Comparison of ENCODE assay signal across 8 cellular contexts in genomic region chr1:145961425-145962156, GRCh38. TPM values are rescaled to one million over a fixed set of nuclear protein-coding genes. Genes with fewer than 3 reads are reported as not detected.
A peak's percentile ranks its signal among the peaks of the same experiment; 100 is the strongest.
DNase-seq lines count a peak whose midpoint lies in the region; ATAC-seq and TF ChIP-seq lines count a peak whose summit lies in the region.

No MANE protein-coding gene starts in this region.

- no peak overlapping the region for H4K8ac ChIP-seq in H9 (replicated peaks; ENCODE audit: insufficient read length, low read depth, low read length)

- H4K20me1 ChIP-seq in H9 (ENCODE audit: control insufficient read depth, insufficient read depth, insufficient read length), result no peaks in the 10 kb centered on the region

- peak overlapping the region; percentile 84 for H3K4me3 ChIP-seq in ACC112 (ENCODE audit: low read depth, low read length)
- peak overlapping the region; percentile 86 to 92 for H3K4me3 ChIP-seq in stomach smooth muscle (ENCODE audit: low read length in 2 of 2)

- H3K36me3 Mint-ChIP-seq in H9 (ENCODE audit: insufficient read depth in 1 of 3, low read depth in 3 of 3) (no peaks in the 10 kb centered on the region; a peak in 1 of 7 replicates), activated B cell treated with CpG ODN at 0.5 μM for 24 hours (ENCODE audit: low read depth) (peaks cover 10% of the 10 kb centered on the region), mesothelial cell of epicardium (no peaks in the 10 kb centered on the region)
- H3K36me3 Mint-ChIP-seq in dendritic cell treated with granulocyte-macrophage colony-stimulating factor and Interleukin-4, amounts not matched to agents 40 ng/mL and 50 ng/mL, for 4 days (ENCODE audit: low read depth), result peaks cover 15% of the 10 kb centered on the region

- H2BK20ac ChIP-seq in H9 (ENCODE audit: low read depth, low read length, poor library complexity, severe bottlenecking), result no peak overlapping the region

- no peak for TF ChIP-seq CTCF in H9 (conservative IDR thresholded peaks at IDR 0.05)
- TF ChIP-seq CTCF in activated B cell treated with CpG ODN at 0.5 μM for 24 hours (IDR thresholded peaks at IDR 0.05), result no peak
- no peak for TF ChIP-seq CTCF in mesothelial cell of epicardium (IDR thresholded peaks at IDR 0.05; ENCODE audit: unreplicated experiment)

- WGBS in H9 (ENCODE audit: extremely low coverage, insufficient read length, low lambda C conversion rate), result no CpG with 5 or more reads among the region's 57 CpGs

- H3K14ac ChIP-seq in H9 (ENCODE audit: insufficient read depth, low read length), result no peak overlapping the region

- H3K4ac ChIP-seq in H9 (ENCODE audit: low read depth, low read length), result no peak overlapping the region

- H2BK5ac ChIP-seq in H9 (ENCODE audit: insufficient read length, low read length), result no peak overlapping the region

- H3K4me3 Mint-ChIP-seq in H9 (peak overlapping the region; percentile 87 to 95), activated B cell treated with CpG ODN at 0.5 μM for 24 hours (peak overlapping the region; percentile 90), mesothelial cell of epicardium (peak overlapping the region; percentile 86)
- peak overlapping the region; percentile 78 for H3K4me3 Mint-ChIP-seq in dendritic cell treated with granulocyte-macrophage colony-stimulating factor and Interleukin-4, amounts not matched to agents 40 ng/mL and 50 ng/mL, for 4 days

- H2BK15ac ChIP-seq in H9 (ENCODE audit: low read depth, low read length), result no peak overlapping the region

- no peak overlapping the region for H2BK120ac ChIP-seq in H9 (ENCODE audit: low read depth, low read length, poor library complexity, severe bottlenecking)

- no peak overlapping the region for H2AK5ac ChIP-seq in H9 (ENCODE audit: insufficient read length, low read length)

- H3K27ac Mint-ChIP-seq in H9 (no peak overlapping the region), activated B cell treated with CpG ODN at 0.5 μM for 24 hours (peak overlapping the region; percentile 64), mesothelial cell of epicardium (no peak overlapping the region)
- H3K27ac Mint-ChIP-seq in dendritic cell treated with granulocyte-macrophage colony-stimulating factor and Interleukin-4, amounts not matched to agents 40 ng/mL and 50 ng/mL, for 4 days, result peak overlapping the region; percentile 60

- no peak overlapping the region for H4K5ac ChIP-seq in H9 (ENCODE audit: insufficient read length, low read depth, low read length)

- H3K27me3 ChIP-seq in ACC112 (ENCODE audit: insufficient read depth, low read length) (no peaks in the 10 kb centered on the region), H9 (ENCODE audit: insufficient read depth, low read length) (peaks cover 42% of the 10 kb centered on the region), stomach smooth muscle (ENCODE audit: control insufficient read depth in 1 of 2, insufficient read depth in 2 of 2, low read length in 2 of 2) (no peaks in the 10 kb centered on the region)

- H3K27ac ChIP-seq in ACC112 (ENCODE audit: low read depth, low read length), result no peak overlapping the region
- no peak overlapping the region for H3K27ac ChIP-seq in H9 (ENCODE audit: insufficient read length, low read depth, low read length)
- H3K27ac ChIP-seq in stomach smooth muscle (ENCODE audit: low read length), result peak overlapping the region; percentile 92

- H3K27me3 Mint-ChIP-seq in H9 (ENCODE audit: low read depth) (peaks cover 71% of the 10 kb centered on the region), activated B cell treated with CpG ODN at 0.5 μM for 24 hours (no peaks in the 10 kb centered on the region), mesothelial cell of epicardium (ENCODE audit: low read depth) (peaks cover 52% of the 10 kb centered on the region)
- peaks cover 29% of the 10 kb centered on the region for H3K27me3 Mint-ChIP-seq in dendritic cell treated with granulocyte-macrophage colony-stimulating factor and Interleukin-4, amounts not matched to agents 40 ng/mL and 50 ng/mL, for 4 days

- peaks cover 31% of the 10 kb centered on the region for H3K23me2 ChIP-seq in H9 (ENCODE audit: insufficient read length, low read depth, low read length, poor library complexity, severe bottlenecking)

- no peak for ATAC-seq in activated B cell treated with CpG ODN at 0.5 μM for 24 hours (ENCODE audit: low read depth)
- ATAC-seq in HG02678 (IDR thresholded peaks at IDR 0.05; ENCODE audit: unreplicated experiment), result no peak

- H3K9ac ChIP-seq in H9 (ENCODE audit: extremely low read depth, insufficient read length, low read length) (no peak overlapping the region), stomach smooth muscle (ENCODE audit: low read length in 2 of 2) (peak overlapping the region; percentile 80 to 89)

- intact Hi-C loops in activated B cell treated with CpG ODN at 0.5 μM for 24 hours (cut with micrococcal nuclease), result loop anchor here (5.0 kb wide), 1 partner anchor 36 kb away; the partner anchor contains the start of gene TXNIP
- intact Hi-C loops in dendritic cell treated with granulocyte-macrophage colony-stimulating factor and Interleukin-4, amounts not matched to agents 40 ng/mL and 50 ng/mL, for 4 days (cut with micrococcal nuclease), result no loop called here

- peaks cover 7% of the 10 kb centered on the region for H3K79me2 ChIP-seq in ACC112 (ENCODE audit: control insufficient read depth, insufficient read depth, low read length, unreplicated experiment)
- H3K79me2 ChIP-seq in H9 (ENCODE audit: insufficient read depth, low read length), result no peaks in the 10 kb centered on the region

- H2AFZ ChIP-seq in ACC112 (ENCODE audit: low read length, unreplicated experiment) (peak overlapping the region; percentile 73), H9 (ENCODE audit: low read length) (no peak overlapping the region)

- H3K9me3 Mint-ChIP-seq in H9 (no peaks in the 10 kb centered on the region), activated B cell treated with CpG ODN at 0.5 μM for 24 hours (no peaks in the 10 kb centered on the region), mesothelial cell of epicardium (no peaks in the 10 kb centered on the region)
- H3K9me3 Mint-ChIP-seq in dendritic cell treated with granulocyte-macrophage colony-stimulating factor and Interleukin-4, amounts not matched to agents 40 ng/mL and 50 ng/mL, for 4 days, result no peaks in the 10 kb centered on the region

- no peak overlapping the region for H3T11ph ChIP-seq in H9 (ENCODE audit: low read length)

- H3K36me3 ChIP-seq in ACC112 (ENCODE audit: insufficient read depth, low read length), result no peaks in the 10 kb centered on the region
- no peaks in the 10 kb centered on the region for H3K36me3 ChIP-seq in stomach smooth muscle (ENCODE audit: control insufficient read depth in 2 of 2, insufficient read depth in 2 of 2, low read length in 2 of 2)

- CTCF ChIA-PET in activated B cell treated with CpG ODN at 0.5 μM for 24 hours (lab: Charles Lee), result interaction anchor here (2.0 kb wide), 1 partner anchor 35 kb away, joined by 5 read pairs; the partner anchor contains the start of gene RBM8A

- peaks cover 40 to 50% of the 10 kb centered on the region in 2 experiments for H3K4me1 Mint-ChIP-seq in H9
- peaks cover 69% of the 10 kb centered on the region for H3K4me1 Mint-ChIP-seq in activated B cell treated with CpG ODN at 0.5 μM for 24 hours
- H3K4me1 Mint-ChIP-seq in dendritic cell treated with granulocyte-macrophage colony-stimulating factor and Interleukin-4, amounts not matched to agents 40 ng/mL and 50 ng/mL, for 4 days (ENCODE audit: low read depth), result peaks cover 81% of the 10 kb centered on the region
- peaks cover 52% of the 10 kb centered on the region for H3K4me1 Mint-ChIP-seq in mesothelial cell of epicardium

- H3K79me1 ChIP-seq in H9 (ENCODE audit: insufficient read depth, low read depth, low read length, poor library complexity, severe bottlenecking), result no peaks in the 10 kb centered on the region

- no peak overlapping the region for H4K91ac ChIP-seq in H9 (ENCODE audit: insufficient read length, low read depth, low read length)

- H3K4me1 ChIP-seq in ACC112 (ENCODE audit: control insufficient read depth, insufficient read depth, low read length, unreplicated experiment) (peaks cover 30% of the 10 kb centered on the region), H9 (ENCODE audit: insufficient read depth, low read length) (peaks cover 2% of the 10 kb centered on the region; the same call in 1 of the 2 replicates), stomach smooth muscle (ENCODE audit: control insufficient read depth, insufficient read depth, low read length) (peaks cover 47% of the 10 kb centered on the region)

- H3K9me3 ChIP-seq in H9 (ENCODE audit: control insufficient read depth, low read depth, low read length) (no peaks in the 10 kb centered on the region), stomach smooth muscle (ENCODE audit: control insufficient read depth in 2 of 2, low read length in 2 of 2) (no peaks in the 10 kb centered on the region)

- peak overlapping the region; percentile 75 for H3K4me2 ChIP-seq in H9 (ENCODE audit: insufficient read depth, insufficient read length, low read length)

- DNase-seq in H9, result no peak
- DNase-seq in activated B cell treated with CpG ODN at 0.5 μM for 24 hours, result peak; percentile 29
- DNase-seq in mesothelial cell of epicardium (ENCODE audit: low spot score in 2 of 2, unreplicated experiment in 2 of 2), result no peak
- no peak for DNase-seq in SW480 (ENCODE audit: low spot score)

- H3K56ac ChIP-seq in H9 (ENCODE audit: insufficient read length, low read depth, low read length), result no peak overlapping the region

- H3K18ac ChIP-seq in H9 (ENCODE audit: insufficient read length, low read depth, low read length), result no peak overlapping the region

- POLR2A ChIA-PET in activated B cell treated with CpG ODN at 0.5 μM for 24 hours (lab: Charles Lee), result interaction anchor here (0.7 to 5.1 kb wide), 9 partner anchors 18 to 116 kb away, joined by 3 to 128 read pairs (median 8); partner anchors contain the start of genes NUDT17, PEX11B, PIAS3 and RBM8A

- H2BK12ac ChIP-seq in H9 (ENCODE audit: insufficient read length, low read depth, low read length), result no peak overlapping the region

- no peak overlapping the region for H3K23ac ChIP-seq in H9 (ENCODE audit: insufficient read length, low read depth, low read length)

RNA-seq across cellular contexts. Expression of gene ANKRD34A, which starts 2.8 kb away (rescaled TPM):
- total RNA-seq in H9 (2021) (0.20 and 0.39 TPM in 2 replicates), activated B cell treated with CpG ODN at 0.5 μM for 24 hours (1.4 and 2.4 TPM in 2 replicates), mesothelial cell of epicardium (0.86 to 1.9 TPM (median 0.94 TPM) in 3 replicates)

RNA-seq across cellular contexts. Expression of gene POLR3GL, which starts 2.9 kb away (rescaled TPM):
- 6.0 and 7.9 TPM in 2 replicates for total RNA-seq in H9 (2021)
- 22.7 and 23.7 TPM in 2 replicates for total RNA-seq in activated B cell treated with CpG ODN at 0.5 μM for 24 hours
- 14.4 to 16.4 TPM (median 14.7 TPM) in 3 replicates for total RNA-seq in mesothelial cell of epicardium

RNA-seq across cellular contexts. Expression of gene LIX1L, which starts 3.8 kb away (rescaled TPM):
- total RNA-seq in H9 (2021) (5.9 TPM in 2 replicates), activated B cell treated with CpG ODN at 0.5 μM for 24 hours (30.1 and 31.7 TPM in 2 replicates), mesothelial cell of epicardium (26.6 to 27.6 TPM (median 27.1 TPM) in 3 replicates)

RNA-seq across cellular contexts. Expression of gene RBM8A, which starts 34.3 kb away (rescaled TPM):
- total RNA-seq in H9 (2021) (298 and 306 TPM in 2 replicates), activated B cell treated with CpG ODN at 0.5 μM for 24 hours (178 and 201 TPM in 2 replicates), mesothelial cell of epicardium (146 to 154 TPM (median 148 TPM) in 3 replicates)

RNA-seq across cellular contexts. Expression of gene TXNIP, which starts 34.8 kb away (rescaled TPM):
- 20.8 and 23.2 TPM in 2 replicates for total RNA-seq in H9 (2021)
- 300 and 306 TPM in 2 replicates for total RNA-seq in activated B cell treated with CpG ODN at 0.5 μM for 24 hours
- total RNA-seq in mesothelial cell of epicardium, result 125 to 129 TPM (median 129 TPM) in 3 replicates

Comparison
In these comparisons a context has a peak if more than half of its experiments do, and no peak if none do; other contexts are left out.
1. H3K27ac Mint-ChIP-seq: peak in activated B cell treated with CpG ODN at 0.5 μM for 24 hours (single experiment) and dendritic cell treated with granulocyte-macrophage colony-stimulating factor and Interleukin-4, amounts not matched to agents 40 ng/mL and 50 ng/mL, for 4 days (single experiment); none in H9 (0 of 3) and mesothelial cell of epicardium (single experiment).
2. Peak in every context shown above with its lines, with median percentiles within 50 percentile points of each other: H3K4me3 Mint-ChIP-seq.